ENCODE assay signal across 8 cellular contexts in the genomic region with DNA sequence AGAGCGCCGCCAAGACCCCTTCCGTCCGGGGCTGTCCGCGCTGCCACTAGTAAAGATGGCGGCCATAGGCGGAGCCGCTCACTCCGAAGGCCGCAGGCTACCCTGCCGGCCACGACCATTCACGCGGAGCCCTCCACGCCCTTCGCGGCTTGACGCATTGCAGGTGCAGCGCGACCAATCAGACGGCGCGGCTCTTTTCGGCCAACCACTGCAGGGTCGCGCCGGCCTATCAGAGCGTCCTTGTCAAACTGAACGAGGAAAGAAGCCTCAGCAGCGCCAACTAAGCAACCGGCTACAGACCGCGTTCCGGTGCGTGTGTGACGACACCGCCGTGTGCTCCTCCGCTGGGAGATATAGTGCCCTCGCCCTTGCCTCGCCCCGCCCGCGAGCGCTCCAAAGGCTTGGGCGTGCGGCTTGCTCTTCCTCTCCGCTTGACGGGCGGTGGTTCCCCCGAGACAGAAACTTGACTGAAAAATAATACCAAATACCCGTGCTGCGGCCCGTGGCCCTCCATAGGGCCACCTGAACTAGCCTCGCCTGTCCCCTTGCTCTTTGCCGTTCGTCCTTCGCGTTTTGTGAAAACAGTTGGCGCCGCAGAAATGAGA.
DNase-seq lines count a peak whose midpoint lies in the region; ATAC-seq and TF ChIP-seq lines count a peak whose summit lies in the region.

No MANE protein-coding gene starts in this region.

- peak; percentile 89 for TF ChIP-seq POLR2A in GM18951 (IDR thresholded peaks at IDR 0.05; ENCODE audit: extremely low read depth, insufficient read depth, insufficient read length)

- no peak; the same call in 1 of the 2 replicates for TF ChIP-seq CTCF in AG10803 (conservative IDR thresholded peaks at IDR 0.05; ENCODE audit: low read length)

- ATAC-seq in HG03196 (IDR thresholded peaks at IDR 0.05; ENCODE audit: unreplicated experiment), result peak; percentile 94
- ATAC-seq in activated CD4-positive, CD25-positive, alpha-beta regulatory T cell treated with anti-CD3 and anti-CD28 coated beads, Interleukin-2, amount 50 U/mL, for 24 hours, result peak; percentile 90 to 93

- DNase-seq in AG10803 (ENCODE audit: low read depth) (peak; percentile 100), NCI-H345 treated with DMSO at 0.1 percent for 48 hours (lab: John Stamatoyannopoulos, UW; ENCODE audit: unreplicated experiment) (peak; percentile 97), kidney glomerular epithelial cell (lab: John Stamatoyannopoulos, UW) (peak; percentile 99)
- peak; percentile 88 to 95 for DNase-seq in stimulated activated CD4-positive, alpha-beta T cell treated with anti-CD3 and anti-CD28 coated beads, Interleukin-1b, Interleukin-23, amount 100 ng/mL, for 1 hour (ENCODE audit: low read depth in 2 of 2)

- H3K27ac ChIP-seq in cingulate gyrus (ENCODE audit: low read depth, low read length), result peak overlapping the region; percentile 100

- in situ Hi-C loops in GM18951 (cut with MboI; ENCODE audit: low sequenced_read_pairs, unreplicated experiment), result no loop called here

- H3K4me3 ChIP-seq in AG10803 (ENCODE audit: low read length), result peak overlapping the region; percentile 81

Comparison
In these comparisons a context has a peak if more than half of its experiments do, and no peak if none do; other contexts are left out.
1. Peak in every context shown above with its lines: DNase-seq, ATAC-seq, H3K4me3 ChIP-seq and H3K27ac ChIP-seq.